In genomic region chr2:168699834-168700417, GRCh38 we compare ENCODE assay signal across 11 cellular contexts.
DNase-seq lines count a peak whose midpoint lies in the region; TF ChIP-seq lines count a peak whose summit lies in the region.
"Had no signal": no experiment of that assay in that cellular context is flagged by ENCODE, and none has a peak within 500 bp of the region (broad histone marks: within the 10 kb centered on the region; RNA-seq: fewer than 3 reads in every experiment).

No MANE protein-coding gene starts in this region.

- H2AFZ ChIP-seq in fibroblast of lung (ENCODE audit: low read length), result no peak overlapping the region

- H3K4me2 ChIP-seq in fibroblast of lung (ENCODE audit: extremely low read depth, insufficient read depth, low read length), result no peak overlapping the region

- no peak overlapping the region for H3K4me3 ChIP-seq in fibroblast of lung (replicated peaks in 1 of 4; ENCODE audit: control extremely low read depth in 1 of 4, insufficient read depth in 1 of 4, low read depth in 3 of 4, low read length in 4 of 4)

- no peaks in the 10 kb centered on the region for H4K20me1 ChIP-seq in fibroblast of lung (ENCODE audit: control insufficient read depth, extremely low read depth, insufficient read depth, low read length)

- no peaks in the 10 kb centered on the region for H3K9me3 ChIP-seq in fibroblast of lung (ENCODE audit: control insufficient read depth, insufficient read depth, low read depth, low read length)

- H3K79me2 ChIP-seq in fibroblast of lung (ENCODE audit: control insufficient read depth, insufficient read depth, low read length), result no peaks in the 10 kb centered on the region

- no peaks in the 10 kb centered on the region for H3K36me3 ChIP-seq in fibroblast of lung (ENCODE audit: control insufficient read depth, insufficient read depth, low read length)

- DNase-seq in AG08396 (ENCODE audit: low spot score) (peak; percentile 30), NCI-H446 (lab: John Stamatoyannopoulos, UW) (peak; percentile 96 to 97), fibroblast of lung (ENCODE audit: low read depth in 2 of 2) (peak; percentile 67 to 98), mucosa of gallbladder (ENCODE audit: low spot score) (peak; percentile 82), NCI-H187 treated with DMSO at 0.1 percent for 48 hours (lab: John Stamatoyannopoulos, UW) (no peak), DMS153 (lab: John Stamatoyannopoulos, UW) (no peak), NCI-H226 (no peak)
- no peak for DNase-seq in NK-92 treated with Interleukin-12 subunit alpha and Interleukin-12 subunit beta, amount 100 ng/mL, for 24 hours (lab: John Stamatoyannopoulos, UW)
- DNase-seq: activated CD4-positive, alpha-beta T cell treated with anti-CD3 and anti-CD28 coated beads for 48 hours; CD4-positive, alpha-beta T cell; naive B cell had no signal

- H3K4me1 ChIP-seq in fibroblast of lung (ENCODE audit: control insufficient read depth, extremely low read depth, insufficient read depth, low read length), result no peaks in the 10 kb centered on the region

- H3K27me3 ChIP-seq in fibroblast of lung (ENCODE audit: control insufficient read depth, insufficient read depth, low read length), result no peaks in the 10 kb centered on the region

- H3K27ac ChIP-seq in fibroblast of lung (ENCODE audit: insufficient read depth, low read length), result no peak overlapping the region

- TF ChIP-seq CTCF in fibroblast of lung (conservative IDR thresholded peaks at IDR 0.05 in 1 of 2, IDR thresholded peaks at IDR 0.05 in 1 of 2; ENCODE audit: low read depth in 1 of 2, low read length in 2 of 2), result no peak

- H3K9ac ChIP-seq in fibroblast of lung (ENCODE audit: insufficient read depth, low read length), result no peak overlapping the region

Comparison
In these comparisons a context has a peak if more than half of its experiments do, and no peak if none do; other contexts are left out.
1. DNase-seq: peak in AG08396 (single experiment), NCI-H446 (2 of 2), fibroblast of lung (2 of 2) and mucosa of gallbladder (single experiment); none in NCI-H187 treated with DMSO at 0.1 percent for 48 hours (single experiment), DMS153 (single experiment), NCI-H226 (single experiment) and NK-92 treated with Interleukin-12 subunit alpha and Interleukin-12 subunit beta, amount 100 ng/mL, for 24 hours (single experiment).